Comparison of ENCODE assay signal across 13 cellular contexts in genomic region chr18:22934789-22935188, GRCh38. TPM values are rescaled to one million over a fixed set of nuclear protein-coding genes. Genes with fewer than 3 reads are reported as not detected.
A peak's percentile ranks its signal among the peaks of the same experiment; 100 is the strongest.
DNase-seq lines count a peak whose midpoint lies in the region; ATAC-seq and TF ChIP-seq lines count a peak whose summit lies in the region.
"Had no signal": no experiment of that assay in that cellular context is flagged by ENCODE, and none has a peak within 500 bp of the region (broad histone marks: within the 10 kb centered on the region; RNA-seq: fewer than 3 reads in every experiment).

No MANE protein-coding gene starts in this region.

- H3K27ac Mint-ChIP-seq in activated CD4-positive, alpha-beta T cell treated with anti-CD3 and anti-CD28 coated beads for 36 hours: peak overlapping the region; percentile 69
- peak overlapping the region; percentile 76 for H3K27ac Mint-ChIP-seq in MCF 10A (ENCODE audit: low read depth, unreplicated experiment)

- no peaks in the 10 kb centered on the region for H3K27me3 ChIP-seq in MM.1S (replicated peaks; ENCODE audit: insufficient read depth, low read length)
- H3K27me3 ChIP-seq in osteoblast (ENCODE audit: insufficient read depth, low read length): no peaks in the 10 kb centered on the region
- H3K27me3 ChIP-seq: neutrophil, upper lobe of right lung had no signal

- no TSS peak for BruUV-seq in MCF 10A (replicated peaks; lab: Mats Ljungman, UMichigan)

- H3K36me3 ChIP-seq in MM.1S (replicated peaks; ENCODE audit: insufficient read depth, low read length) (peaks cover 5% of the 10 kb centered on the region; the same call in 1 of the 2 replicates), osteoblast (ENCODE audit: insufficient read depth, low read length) (no peaks in the 10 kb centered on the region)
- H3K36me3 ChIP-seq: neutrophil had no signal

- H3K4me3 ChIP-seq in MM.1S (ENCODE audit: low read length) (peak overlapping the region; percentile 84), osteoblast (ENCODE audit: insufficient read depth, low read length) (no peak overlapping the region)

- no peaks in the 10 kb centered on the region for H3K9me3 Mint-ChIP-seq in activated CD4-positive, alpha-beta T cell treated with anti-CD3 and anti-CD28 coated beads for 36 hours (ENCODE audit: low read depth)
- no peaks in the 10 kb centered on the region for H3K9me3 Mint-ChIP-seq in MCF 10A (ENCODE audit: unreplicated experiment)

- H3K4me1 ChIP-seq in MM.1S (ENCODE audit: low read length): peaks cover 12% of the 10 kb centered on the region
- H3K4me1 ChIP-seq in osteoblast (ENCODE audit: insufficient read depth, low read length): peaks cover 12% of the 10 kb centered on the region
- H3K4me1 ChIP-seq: upper lobe of right lung had no signal

- POLR2A ChIA-PET in activated CD4-positive, alpha-beta T cell treated with anti-CD3 and anti-CD28 coated beads for 36 hours (lab: Charles Lee): interaction anchor here (0.7 to 1.1 kb wide), 2 partner anchors 44 to 519 kb away, joined by 3 to 8 read pairs; no protein-coding TSS in a partner anchor
- POLR2A ChIA-PET in MCF 10A (lab: Yijun Ruan, JAX): interaction anchor here (0.7 to 3.9 kb wide), 12 partner anchors 12 to 120 kb away, joined by 3 to 20 read pairs (median 8); no protein-coding TSS in a partner anchor
- POLR2A ChIA-PET in HEK293T (lab: Yijun Ruan, JAX): no interaction called here

- peaks cover 38% of the 10 kb centered on the region for H3K36me3 Mint-ChIP-seq in activated CD4-positive, alpha-beta T cell treated with anti-CD3 and anti-CD28 coated beads for 36 hours (ENCODE audit: low read depth)
- H3K36me3 Mint-ChIP-seq in MCF 10A (ENCODE audit: insufficient read depth, unreplicated experiment): peaks cover 24% of the 10 kb centered on the region

- peaks cover 10% of the 10 kb centered on the region for H3F3A ChIP-seq in MM.1S (ENCODE audit: insufficient read depth, low read length)

- intact Hi-C loops in activated CD4-positive, alpha-beta T cell treated with anti-CD3 and anti-CD28 coated beads for 36 hours (cut with DNase I, micrococcal nuclease): loop anchor here in 1 of 2 experiments (2.0 to 5.0 kb wide), 2 partner anchors 568 to 1822 kb away; partner anchors contain the start of genes RMC1 and ROCK1
- intact Hi-C loops in MCF 10A (cut with micrococcal nuclease): loop anchor here (5.0 kb wide), 2 partner anchors 107 to 518 kb away; partner anchors contain the start of gene RIOK3
- intact Hi-C loops in head of caudate nucleus (cut with DNase I): no loop called here

- CTCF ChIA-PET in activated CD4-positive, alpha-beta T cell treated with anti-CD3 and anti-CD28 coated beads for 36 hours (lab: Charles Lee): interaction anchor here (0.6 to 1.3 kb wide), 2 partner anchors 66 to 258 kb away, joined by 3 to 8 read pairs; no protein-coding TSS in a partner anchor
- CTCF ChIA-PET in MCF 10A (lab: Yijun Ruan, JAX): interaction anchor here (0.7 to 3.2 kb wide), 4 partner anchors 42 to 121 kb away, joined by 3 to 9 read pairs (median 5); no protein-coding TSS in a partner anchor
- CTCF ChIA-PET in HEK293T (lab: Yijun Ruan, JAX): no interaction called here

- H3K27me3 Mint-ChIP-seq in activated CD4-positive, alpha-beta T cell treated with anti-CD3 and anti-CD28 coated beads for 36 hours: no peaks in the 10 kb centered on the region
- no peaks in the 10 kb centered on the region for H3K27me3 Mint-ChIP-seq in MCF 10A (ENCODE audit: insufficient read depth, unreplicated experiment)

- H3K79me2 ChIP-seq in MM.1S (ENCODE audit: low read length) (peaks cover 49% of the 10 kb centered on the region), osteoblast (ENCODE audit: insufficient read depth, low read length) (peaks cover 18% of the 10 kb centered on the region)

- peaks cover 17% of the 10 kb centered on the region for H3K4me1 Mint-ChIP-seq in activated CD4-positive, alpha-beta T cell treated with anti-CD3 and anti-CD28 coated beads for 36 hours
- peaks cover 18% of the 10 kb centered on the region for H3K4me1 Mint-ChIP-seq in MCF 10A (ENCODE audit: insufficient read depth, unreplicated experiment)

- H3K4me3 Mint-ChIP-seq in activated CD4-positive, alpha-beta T cell treated with anti-CD3 and anti-CD28 coated beads for 36 hours: peak overlapping the region; percentile 89
- H3K4me3 Mint-ChIP-seq in MCF 10A (ENCODE audit: unreplicated experiment): peak overlapping the region; percentile 95

- H3K27ac ChIP-seq in MM.1S (ENCODE audit: low read length): peak overlapping the region; percentile 29; the same call in 1 of the 2 replicates
- H3K27ac ChIP-seq in osteoblast (ENCODE audit: low read depth, low read length): no peak overlapping the region
- H3K27ac ChIP-seq: upper lobe of right lung had no signal

- no peak for DNase-seq in activated CD4-positive, alpha-beta T cell treated with anti-CD3 and anti-CD28 coated beads for 36 hours
- DNase-seq in activated CD4-positive, alpha-beta T cell treated with anti-CD3 and anti-CD28 coated beads, Interleukin-2, amount 50 U/mL, for 1 hour: no peak
- peak; percentile 15 for DNase-seq in MM.1S
- no peak for DNase-seq in MCF 10A (ENCODE audit: unreplicated experiment)
- no peak for DNase-seq in osteoblast (ENCODE audit: insufficient read length, low spot score, missing footprints)
- no peak for DNase-seq in HEK293T (ENCODE audit: extremely low spot score)
- no peak for DNase-seq in head of caudate nucleus
- DNase-seq: hippocampal formation; NCI-H1092; stimulated activated CD4-positive, alpha-beta T cell treated with anti-CD3 and anti-CD28 coated beads, Interleukin-4, amount 100 ng/mL, for 1 hour; upper lobe of right lung had no signal

- H3K9me2 ChIP-seq in MM.1S (replicated peaks; ENCODE audit: insufficient read depth, low read length): no peaks in the 10 kb centered on the region

- no peaks in the 10 kb centered on the region for H3K9me3 ChIP-seq in MM.1S (replicated peaks; ENCODE audit: insufficient read depth, low read length)
- no peaks in the 10 kb centered on the region for H3K9me3 ChIP-seq in osteoblast (ENCODE audit: low read depth, low read length)
- H3K9me3 ChIP-seq: neutrophil, upper lobe of right lung had no signal

- H4K20me1 ChIP-seq in MM.1S (ENCODE audit: insufficient read depth, low read length): no peaks in the 10 kb centered on the region
- no peaks in the 10 kb centered on the region for H4K20me1 ChIP-seq in osteoblast (ENCODE audit: insufficient read depth, low read length)

- peak overlapping the region; percentile 93 for H3K4me2 ChIP-seq in MM.1S (ENCODE audit: low read depth, low read length)
- peak overlapping the region; percentile 99 for H3K4me2 ChIP-seq in osteoblast (ENCODE audit: insufficient read depth, low read length)

- H3K9ac ChIP-seq in MM.1S (ENCODE audit: low read length): peak overlapping the region; percentile 97; the same call in 1 of the 2 replicates

- ATAC-seq in activated CD4-positive, alpha-beta T cell treated with anti-CD3 and anti-CD28 coated beads for 36 hours: no peak
- ATAC-seq in HG03342 (IDR thresholded peaks at IDR 0.05; ENCODE audit: unreplicated experiment): no peak
- ATAC-seq: upper lobe of right lung had no signal

- TF ChIP-seq CTCF in MM.1S (IDR thresholded peaks at IDR 0.05; ENCODE audit: low read length): no peak
- TF ChIP-seq CTCF in MCF 10A (IDR thresholded peaks at IDR 0.05; ENCODE audit: unreplicated experiment): no peak
- no peak for TF ChIP-seq CTCF in osteoblast (IDR thresholded peaks at IDR 0.05; ENCODE audit: extremely low read depth, low read depth, low read length)

- H2AFZ ChIP-seq in MM.1S (ENCODE audit: low read length) (no peak overlapping the region), osteoblast (ENCODE audit: low read length) (no peak overlapping the region)

TF ChIP-seq in HEK293T, 16 proteins besides CTCF, POLR2A, EP300 and RAD21:
- TF ChIP-seq NFRKB (IDR thresholded peaks at IDR 0.05) (no peak), HDGF (IDR thresholded peaks at IDR 0.05; ENCODE audit: borderline replicate concordance) (no peak), FOXM1 (IDR thresholded peaks at IDR 0.05; ENCODE audit: borderline replicate concordance) (no peak), ZNF384 (IDR thresholded peaks at IDR 0.05) (no peak), FOXK2 (IDR thresholded peaks at IDR 0.05) (no peak), LEF1 (IDR thresholded peaks at IDR 0.05; ENCODE audit: borderline replicate concordance) (no peak), SP1 (IDR thresholded peaks at IDR 0.05) (no peak), ARNT (IDR thresholded peaks at IDR 0.05) (no peak), BHLHE40 (IDR thresholded peaks at IDR 0.05; ENCODE audit: borderline replicate concordance) (no peak), L3MBTL2 (conservative IDR thresholded peaks at IDR 0.05) (no peak), ELF4 (IDR thresholded peaks at IDR 0.05) (no peak)
TF ChIP-seq in HEK293T: peak in this region for 0.

RNA-seq across cellular contexts. Expression of gene RBBP8, which starts 1.7 kb away (rescaled TPM):
- total RNA-seq in activated CD4-positive, alpha-beta T cell treated with anti-CD3 and anti-CD28 coated beads for 36 hours: 100 to 1,000 TPM in 1 of 2 experiments, 10 to 100 TPM in 1; 74.3 to 101 TPM
- total RNA-seq in MCF 10A (2022) (42.0 and 59.7 TPM in 2 replicates), osteoblast (40.2 and 48.9 TPM in 2 replicates)
